21 cellular contexts compared by ENCODE assay signal in genomic region chr13:95573226-95573625, GRCh38. TPM values are rescaled to one million over a fixed set of nuclear protein-coding genes. Genes with fewer than 3 reads are reported as not detected.
DNase-seq lines count a peak whose midpoint lies in the region; ATAC-seq, FAIRE-seq and TF ChIP-seq lines count a peak whose summit lies in the region.
"Had no signal": no experiment of that assay in that cellular context is flagged by ENCODE, and none has a peak within 500 bp of the region (broad histone marks: within the 10 kb centered on the region; RNA-seq: fewer than 3 reads in every experiment).

No MANE protein-coding gene starts in this region.

- no peaks in the 10 kb centered on the region for H3K9me1 ChIP-seq in endothelial cell of umbilical vein (replicated peaks; ENCODE audit: control insufficient read depth, extremely low read depth, insufficient read depth, low read length)

- H3K9ac ChIP-seq in PC-3 (ENCODE audit: low read length) (no peak overlapping the region), endothelial cell of umbilical vein (replicated peaks; ENCODE audit: extremely low read depth, insufficient read depth, low read length) (no peak overlapping the region)

- H2AFZ ChIP-seq in PC-3 (ENCODE audit: low read length) (no peak overlapping the region), endothelial cell of umbilical vein (ENCODE audit: low read depth, low read length) (no peak overlapping the region)

- TF ChIP-seq POLR2A in endothelial cell of umbilical vein (IDR thresholded peaks at IDR 0.05; ENCODE audit: low read depth, low read length) = no peak
- TF ChIP-seq POLR2A in Peyer's patch (IDR thresholded peaks at IDR 0.05) = no peak

- no peak for ATAC-seq in PC-3
- no peak for ATAC-seq in stimulated activated naive CD8-positive, alpha-beta T cell treated with anti-CD3 and anti-CD28 coated beads, Interleukin-15, Interleukin-2, amounts not matched to agents 100 U/mL and 50 U/mL, for 24 hours
- ATAC-seq: lower lobe of right lung had no signal

- intact Hi-C loops in PC-3 (cut with micrococcal nuclease) (no loop called here), endothelial cell of umbilical vein (cut with micrococcal nuclease) (no loop called here)

- H3K9me2 ChIP-seq in PC-3 (replicated peaks; ENCODE audit: low read length) = no peaks in the 10 kb centered on the region

- in situ Hi-C loops in HAP-1 (cut with MboI; ENCODE audit: low sequenced_read_pairs) = no loop called here

- dilution Hi-C loops in endothelial cell of umbilical vein (cut with MboI; ENCODE audit: extremely low pct_ligation_motif_present, low sequenced_read_pairs) = no loop called here

- H3K79me2 ChIP-seq in PC-3 (ENCODE audit: low read length) (no peaks in the 10 kb centered on the region), endothelial cell of umbilical vein (ENCODE audit: control insufficient read depth, insufficient read depth, low read length) (no peaks in the 10 kb centered on the region)

- FAIRE-seq in endothelial cell of umbilical vein (lab: Jason Lieb, UNC) = peak; percentile 75
- FAIRE-seq: islet of Langerhans had no signal

- TF ChIP-seq CTCF in PC-3 (conservative IDR thresholded peaks at IDR 0.05; ENCODE audit: low read depth, low read length) (no peak), endothelial cell of umbilical vein (IDR thresholded peaks at IDR 0.05; ENCODE audit: extremely low read depth in 1 of 2, insufficient read depth in 1 of 2, low read depth in 1 of 2, low read length in 2 of 2) (no peak), Peyer's patch (IDR thresholded peaks at IDR 0.05) (no peak)

- no peaks in the 10 kb centered on the region for H4K20me1 ChIP-seq in PC-3 (ENCODE audit: low read length)
- no peaks in the 10 kb centered on the region for H4K20me1 ChIP-seq in endothelial cell of umbilical vein (replicated peaks; ENCODE audit: control insufficient read depth, extremely low read depth, insufficient read depth, low read length)

- H3K4me3 ChIP-seq in HAP-1 (no peak overlapping the region), PC-3 (ENCODE audit: low read length) (no peak overlapping the region), endothelial cell of umbilical vein (replicated peaks in 1 of 3; ENCODE audit: insufficient read depth in 1 of 3, low read depth in 1 of 3, low read length in 3 of 3) (no peak overlapping the region), Peyer's patch (no peak overlapping the region)
- H3K4me3 ChIP-seq: lower lobe of right lung, SJSA1 had no signal

- CTCF ChIA-PET in PC-3 (lab: Charles Lee) (no interaction called here), endothelial cell of umbilical vein (lab: Charles Lee) (interaction anchor here (1.5 kb wide), 1 partner anchor 36 kb away, joined by 7 read pairs; no protein-coding TSS in a partner anchor)

- POLR2A ChIA-PET in PC-3 (lab: Charles Lee; ENCODE audit: unreplicated experiment) = no interaction called here
- POLR2A ChIA-PET in endothelial cell of umbilical vein (lab: Charles Lee) = no interaction called here

- peak; percentile 69 to 75 for DNase-seq in HAP-1 (ENCODE audit: low spot score in 2 of 2)
- DNase-seq in PC-3 = peak; percentile 59
- peak; percentile 51 for DNase-seq in endothelial cell of umbilical vein (ENCODE audit: low read depth, low spot score)
- DNase-seq in renal cortical epithelial cell (ENCODE audit: low read depth) = peak; percentile 72
- DNase-seq in GM03348 (ENCODE audit: low spot score) = no peak
- DNase-seq in stimulated activated naive CD8-positive, alpha-beta T cell treated with anti-CD3 and anti-CD28 coated beads, Interleukin-15, Interleukin-2, amounts not matched to agents 100 U/mL and 50 U/mL, for 24 hours = no peak
- DNase-seq in Peyer's patch = no peak
- DNase-seq: activated CD4-positive, alpha-beta memory T cell treated with anti-CD3 and anti-CD28 coated beads for 36 hours; activated naive CD4-positive, alpha-beta T cell treated with Interleukin-2 at 50 U/mL for 16 hours; AML-193; DND-41; effector memory CD4-positive, alpha-beta T cell; hippocampal formation; lower lobe of right lung; NCI-H774; stimulated activated CD4-positive, alpha-beta T cell treated with anti-CD3 and anti-CD28 coated beads, Interleukin-4, amount 100 ng/mL, for 1 hour; trophoblast cell had no signal

- H3K4me1 ChIP-seq in HAP-1 (peaks cover 24% of the 10 kb centered on the region), PC-3 (ENCODE audit: insufficient read depth, low read length) (no peaks in the 10 kb centered on the region), endothelial cell of umbilical vein (ENCODE audit: control insufficient read depth, extremely low read depth, insufficient read depth, low read length) (peaks cover 4% of the 10 kb centered on the region), Peyer's patch (no peaks in the 10 kb centered on the region)
- H3K4me1 ChIP-seq: lower lobe of right lung, SJSA1 had no signal

- H3K9me3 ChIP-seq in HAP-1 (no peaks in the 10 kb centered on the region), PC-3 (ENCODE audit: low read length) (no peaks in the 10 kb centered on the region), endothelial cell of umbilical vein (replicated peaks; ENCODE audit: control insufficient read depth, insufficient read depth, low read length) (no peaks in the 10 kb centered on the region), Peyer's patch (no peaks in the 10 kb centered on the region)
- H3K9me3 ChIP-seq: lower lobe of right lung, SJSA1 had no signal

- H3K27ac ChIP-seq in PC-3 (ENCODE audit: low read length) (no peak overlapping the region), endothelial cell of umbilical vein (ENCODE audit: insufficient read depth, low read depth, low read length) (no peak overlapping the region), Peyer's patch (no peak overlapping the region)
- H3K27ac ChIP-seq: lower lobe of right lung, SJSA1, VCaP had no signal

- BruUV-seq in PC-3 (replicated peaks; lab: Mats Ljungman, UMichigan) = no TSS peak
- no TSS peak for BruUV-seq in endothelial cell of umbilical vein (replicated peaks; lab: Mats Ljungman, UMichigan)

- no peaks in the 10 kb centered on the region for H3K27me3 ChIP-seq in HAP-1 (ENCODE audit: low read depth)
- H3K27me3 ChIP-seq in PC-3 (ENCODE audit: low read length) = no peaks in the 10 kb centered on the region
- H3K27me3 ChIP-seq in endothelial cell of umbilical vein (ENCODE audit: control insufficient read depth in 2 of 2, insufficient read depth in 2 of 2, low read length in 2 of 2) = no peaks in the 10 kb centered on the region
- no peaks in the 10 kb centered on the region for H3K27me3 ChIP-seq in Peyer's patch

- H3F3A ChIP-seq in PC-3 (ENCODE audit: low read length, unreplicated experiment) = no peaks in the 10 kb centered on the region

- H3K4me2 ChIP-seq in PC-3 (ENCODE audit: low read length) (no peak overlapping the region), endothelial cell of umbilical vein (ENCODE audit: insufficient read depth, low read length) (no peak overlapping the region)

- peaks cover 13% of the 10 kb centered on the region for H3K36me3 ChIP-seq in HAP-1 (replicated peaks)
- H3K36me3 ChIP-seq in PC-3 (ENCODE audit: low read depth, low read length) = no peaks in the 10 kb centered on the region
- H3K36me3 ChIP-seq in endothelial cell of umbilical vein (ENCODE audit: control insufficient read depth in 2 of 2, extremely low read depth in 1 of 2, insufficient read depth in 2 of 2, low read length in 2 of 2) = no peaks in the 10 kb centered on the region
- no peaks in the 10 kb centered on the region for H3K36me3 ChIP-seq in Peyer's patch
- H3K36me3 ChIP-seq: lower lobe of right lung had no signal

TF ChIP-seq in endothelial cell of umbilical vein, 7 proteins besides CTCF, POLR2A, EP300 and RAD21:
- TF ChIP-seq FOS (IDR thresholded peaks at IDR 0.05; ENCODE audit: borderline replicate concordance, insufficient read depth, low read length) (peak; percentile 27), GATA2 (IDR thresholded peaks at IDR 0.05; ENCODE audit: insufficient read depth, insufficient read length, low read depth, low read length) (no peak), MAX (IDR thresholded peaks at IDR 0.05; ENCODE audit: insufficient read depth, insufficient read length) (no peak), POLR2AphosphoS5 (IDR thresholded peaks at IDR 0.05; ENCODE audit: insufficient read depth, low read depth, low read length) (no peak), JUN (IDR thresholded peaks at IDR 0.05; ENCODE audit: borderline replicate concordance, insufficient read depth, insufficient read length, low read depth) (no peak), EZH2 (IDR thresholded peaks at IDR 0.05; ENCODE audit: borderline replicate concordance, low read depth, low read length, severe bottlenecking) (no peak), MYC (IDR thresholded peaks at IDR 0.05; ENCODE audit: low read depth, low read length) (no peak)

RNA-seq across cellular contexts. Expression of gene CLDN10, which starts 20.7 kb away (rescaled TPM):
- total RNA-seq in PC-3 (2014; rRNA removed) = not detected in 2 replicates
- total RNA-seq in endothelial cell of umbilical vein = 0.49 TPM in 1 of 2 replicates, not detected in the other
- 0.69 and 0.92 TPM in 2 replicates for polyA plus RNA-seq in endothelial cell of umbilical vein
- 0.99 and 1.0 TPM in 2 replicates for polyA plus RNA-seq in endothelial cell of umbilical vein (2011; cell fraction: cytosol; rRNA removed)
- polyA plus RNA-seq in endothelial cell of umbilical vein (2011; cell fraction: nucleus; rRNA removed) = 0.38 and 0.91 TPM in 2 replicates
- polyA plus RNA-seq in endothelial cell of umbilical vein (2012) = 1.0 and 1.4 TPM in 2 replicates
- 0.42 and 0.61 TPM in 2 replicates for polyA minus RNA-seq in endothelial cell of umbilical vein
- not detected for polyA minus RNA-seq in endothelial cell of umbilical vein (2011; cell fraction: cytosol; rRNA and poly(A)+ RNA removed)
- polyA minus RNA-seq in endothelial cell of umbilical vein (2011; cell fraction: nucleus; rRNA and poly(A)+ RNA removed) = 0.38 TPM in 1 of 2 replicates, not detected in the other
- total RNA-seq in renal cortical epithelial cell = 3.1 and 44.0 TPM in 2 replicates
- under 1 TPM in 1 of 4 donors, not detected in 3; 0.57 TPM for total RNA-seq in Peyer's patch
- total RNA-seq: activated CD4-positive, alpha-beta memory T cell treated with anti-CD3 and anti-CD28 coated beads for 36 hours; fibroblast of villous mesenchyme; SJSA1 had no signal

Comparison
In these comparisons a context has a peak if more than half of its experiments do, and no peak if none do; other contexts are left out.
1. DNase-seq: peak in HAP-1 (2 of 2), PC-3 (single experiment), endothelial cell of umbilical vein (single experiment) and renal cortical epithelial cell (single experiment); none in GM03348 (single experiment), stimulated activated naive CD8-positive, alpha-beta T cell treated with anti-CD3 and anti-CD28 coated beads, Interleukin-15, Interleukin-2, amounts not matched to agents 100 U/mL and 50 U/mL, for 24 hours (single experiment) and Peyer's patch (0 of 3).